Comparison of ENCODE assay signal across 18 cellular contexts in genomic region chr2:72023678-72024390, GRCh38.
DNase-seq lines count a peak whose midpoint lies in the region; ATAC-seq and TF ChIP-seq lines count a peak whose summit lies in the region.
"Had no signal": no experiment of that assay in that cellular context is flagged by ENCODE, and none has a peak within 500 bp of the region (broad histone marks: within the 10 kb centered on the region; RNA-seq: fewer than 3 reads in every experiment).

No MANE protein-coding gene starts in this region.

- intact Hi-C loops in CD14-positive monocyte (cut with micrococcal nuclease) (no loop called here), lower leg skin (cut with DNase I; ENCODE audit: low total_unique reads) (no loop called here), lower lobe of right lung (cut with DNase I) (no loop called here)

- H3K36me3 Mint-ChIP-seq in CD14-positive monocyte, result no peaks in the 10 kb centered on the region
- no peaks in the 10 kb centered on the region for H3K36me3 Mint-ChIP-seq in neural progenitor cell
- H3K36me3 Mint-ChIP-seq: CD4-positive, CD25-positive, alpha-beta regulatory T cell had no signal

- H3K36me3 ChIP-seq in WERI-Rb-1 (no peaks in the 10 kb centered on the region), suprapubic skin (no peaks in the 10 kb centered on the region), lower lobe of right lung (no peaks in the 10 kb centered on the region), neural progenitor cell (no peaks in the 10 kb centered on the region)

- no peak overlapping the region for H2AFZ ChIP-seq in neural progenitor cell (replicated peaks)
- H2AFZ ChIP-seq: GM23248 had no signal

- H3F3A ChIP-seq in neural progenitor cell (ENCODE audit: low read depth), result no peaks in the 10 kb centered on the region

- H3K27ac ChIP-seq in WERI-Rb-1 (no peak overlapping the region), suprapubic skin (no peak overlapping the region), lower lobe of right lung (no peak overlapping the region), neural progenitor cell (no peak overlapping the region)
- H3K27ac ChIP-seq: GM23248 had no signal

- H4K20me1 ChIP-seq in neural progenitor cell (ENCODE audit: low read depth), result no peaks in the 10 kb centered on the region

- no peaks in the 10 kb centered on the region for H3K79me2 ChIP-seq in neural progenitor cell (ENCODE audit: low read depth)

- peaks cover 0 to 8% (median 3%) of the 10 kb centered on the region in 3 donors for H3K27me3 Mint-ChIP-seq in CD14-positive monocyte (ENCODE audit: low read depth in 3 of 3)
- peaks cover 5% of the 10 kb centered on the region for H3K27me3 Mint-ChIP-seq in neural progenitor cell (ENCODE audit: insufficient read depth, low read depth)
- H3K27me3 Mint-ChIP-seq: CD4-positive, CD25-positive, alpha-beta regulatory T cell had no signal

- H3K27ac Mint-ChIP-seq in CD14-positive monocyte (no peak overlapping the region), neural progenitor cell (no peak overlapping the region)
- H3K27ac Mint-ChIP-seq: CD4-positive, CD25-positive, alpha-beta regulatory T cell had no signal

- no peaks in the 10 kb centered on the region for H3K4me1 ChIP-seq in suprapubic skin
- no peaks in the 10 kb centered on the region for H3K4me1 ChIP-seq in lower lobe of right lung
- no peaks in the 10 kb centered on the region for H3K4me1 ChIP-seq in neural progenitor cell
- H3K4me1 ChIP-seq: Caco-2 had no signal

- no peak overlapping the region for H3K9ac ChIP-seq in neural progenitor cell
- H3K9ac ChIP-seq: GM23248 had no signal

- TF ChIP-seq CTCF in CD14-positive monocyte (IDR thresholded peaks at IDR 0.05), result no peak
- no peak for TF ChIP-seq CTCF in WERI-Rb-1 (IDR thresholded peaks at IDR 0.05; ENCODE audit: low read depth, low read length)
- TF ChIP-seq CTCF in lower leg skin (IDR thresholded peaks at IDR 0.05), result no peak
- TF ChIP-seq CTCF in suprapubic skin (IDR thresholded peaks at IDR 0.05), result no peak
- no peak for TF ChIP-seq CTCF in lower lobe of right lung (IDR thresholded peaks at IDR 0.05)
- TF ChIP-seq CTCF in neural progenitor cell (IDR thresholded peaks at IDR 0.05), result no peak

- WGBS in lower leg skin, 2 donors, result 93 to 97% methylated on average over 7 of the region's 7 CpGs
- WGBS in suprapubic skin, result 100% methylated on average over 5 of the region's 7 CpGs

- H3K9me3 ChIP-seq in WERI-Rb-1 (ENCODE audit: severe bottlenecking), result no peaks in the 10 kb centered on the region
- H3K9me3 ChIP-seq in suprapubic skin, result no peaks in the 10 kb centered on the region
- H3K9me3 ChIP-seq in lower lobe of right lung, result no peaks in the 10 kb centered on the region
- no peaks in the 10 kb centered on the region for H3K9me3 ChIP-seq in neural progenitor cell (ENCODE audit: low read depth)
- H3K9me3 ChIP-seq: Caco-2 had no signal

- no peak overlapping the region for H3K4me3 ChIP-seq in WERI-Rb-1 (ENCODE audit: low read depth, low read length)
- H3K4me3 ChIP-seq in lower leg skin (ENCODE audit: low read depth, poor library complexity, severe bottlenecking), result no peak overlapping the region
- H3K4me3 ChIP-seq in suprapubic skin, result no peak overlapping the region
- no peak overlapping the region for H3K4me3 ChIP-seq in lower lobe of right lung
- no peak overlapping the region for H3K4me3 ChIP-seq in neural progenitor cell
- H3K4me3 ChIP-seq: GM23248 had no signal

- no peaks in the 10 kb centered on the region for H3K27me3 ChIP-seq in WERI-Rb-1 (ENCODE audit: insufficient read depth, low read depth, severe bottlenecking)
- no peaks in the 10 kb centered on the region for H3K27me3 ChIP-seq in suprapubic skin
- H3K27me3 ChIP-seq in lower lobe of right lung (ENCODE audit: low read depth), result no peaks in the 10 kb centered on the region
- no peaks in the 10 kb centered on the region for H3K27me3 ChIP-seq in neural progenitor cell

- no peak for TF ChIP-seq POLR2A in lower leg skin (IDR thresholded peaks at IDR 0.05)
- TF ChIP-seq POLR2A in suprapubic skin (IDR thresholded peaks at IDR 0.05), result no peak

- H3K4me1 Mint-ChIP-seq in CD14-positive monocyte, result no peaks in the 10 kb centered on the region
- H3K4me1 Mint-ChIP-seq in neural progenitor cell, result no peaks in the 10 kb centered on the region
- H3K4me1 Mint-ChIP-seq: CD4-positive, CD25-positive, alpha-beta regulatory T cell had no signal

- TF ChIP-seq EP300 in suprapubic skin (IDR thresholded peaks at IDR 0.05), result no peak

- H3K4me3 Mint-ChIP-seq in CD14-positive monocyte (no peak overlapping the region), neural progenitor cell (no peak overlapping the region)
- H3K4me3 Mint-ChIP-seq: CD4-positive, CD25-positive, alpha-beta regulatory T cell had no signal

- DNase-seq in CD14-positive monocyte (ENCODE audit: low spot score), result peak; percentile 44
- DNase-seq in WERI-Rb-1, result peak; percentile 4
- peak; percentile 11 to 76 for DNase-seq in lower leg skin (ENCODE audit: low spot score in 2 of 2)
- peak; percentile 20 to 61 for DNase-seq in suprapubic skin (ENCODE audit: low spot score in 2 of 2)
- DNase-seq in lower lobe of right lung, result no peak
- DNase-seq in neural progenitor cell (ENCODE audit: low spot score), result no peak
- DNase-seq: CD4-positive, CD25-positive, alpha-beta regulatory T cell; DMS153; IMR-90; Kasumi-1; MM.1S; NCI-H1694 treated with DMSO at 0.1 percent for 48 hours; NCI-H2107; NCI-H2227 treated with DMSO at 0.1 percent for 48 hours; NCI-H524 had no signal

- no peak overlapping the region for H3K4me2 ChIP-seq in neural progenitor cell

- ATAC-seq in lower lobe of right lung (no peak), HG03139 (IDR thresholded peaks at IDR 0.05; ENCODE audit: unreplicated experiment) (no peak)

- H3K9me3 Mint-ChIP-seq in CD14-positive monocyte, result peaks cover 0 to 20% (median 2%) of the 10 kb centered on the region in 7 donors
- H3K9me3 Mint-ChIP-seq in neural progenitor cell, result peaks cover 2% of the 10 kb centered on the region

Comparison
In these comparisons a context has a peak if more than half of its experiments do, and no peak if none do; other contexts are left out.
1. DNase-seq: peak in CD14-positive monocyte (single experiment), WERI-Rb-1 (single experiment), lower leg skin (2 of 2) and suprapubic skin (2 of 2); none in lower lobe of right lung (single experiment) and neural progenitor cell (single experiment).